In the genomic region with DNA sequence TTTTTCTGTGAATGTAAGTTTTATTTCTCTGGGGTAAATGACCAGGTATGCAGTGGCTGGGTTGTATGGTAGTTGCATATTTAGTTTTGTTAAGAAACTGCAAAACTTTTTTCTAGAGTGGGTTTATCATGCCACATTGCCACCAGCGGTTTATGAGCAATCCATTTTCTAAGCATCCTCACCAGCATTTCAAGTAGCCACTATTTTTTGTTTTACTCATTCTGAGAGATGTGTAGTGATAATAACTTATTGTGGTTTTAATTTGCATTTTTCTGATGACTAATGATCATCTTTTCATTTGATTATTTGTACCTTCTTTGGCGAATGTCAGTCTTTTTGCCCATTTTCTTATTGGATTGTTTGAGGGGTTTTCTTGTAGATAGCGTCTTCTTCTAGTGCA, we compare ENCODE assay signal across 17 cellular contexts. TPM values are rescaled to one million over a fixed set of nuclear protein-coding genes. Genes with fewer than 3 reads are reported as not detected.
DNase-seq lines count a peak whose midpoint lies in the region; ATAC-seq lines count a peak whose summit lies in the region.
"Had no signal": no experiment of that assay in that cellular context is flagged by ENCODE, and none has a peak within 500 bp of the region (broad histone marks: within the 10 kb centered on the region; RNA-seq: fewer than 3 reads in every experiment).

No MANE protein-coding gene starts in this region.

- no peak overlapping the region for H3K27ac Mint-ChIP-seq in activated CD4-positive, alpha-beta T cell treated with anti-CD3 and anti-CD28 coated beads for 36 hours
- no peak overlapping the region for H3K27ac Mint-ChIP-seq in activated CD4-positive, alpha-beta memory T cell treated with anti-CD3 and anti-CD28 coated beads for 36 hours
- H3K27ac Mint-ChIP-seq: activated T-helper 2 cell treated with anti-CD3 and anti-CD28 coated beads, Interferon-gamma antibody, Interleukin-2, Interleukin-4, amounts not matched to agents 10 μg/mL and 5 μg/mL and 100 μg/mL, durations not matched to agents 14 hours and 24 hours and 36 hours; mesothelial cell of epicardium had no signal

- H3K27me3 Mint-ChIP-seq in activated CD4-positive, alpha-beta T cell treated with anti-CD3 and anti-CD28 coated beads for 36 hours: peaks cover 25% of the 10 kb centered on the region
- H3K27me3 Mint-ChIP-seq in activated CD4-positive, alpha-beta memory T cell treated with anti-CD3 and anti-CD28 coated beads for 36 hours: peaks cover 32% of the 10 kb centered on the region

- no peak overlapping the region for H3K4me3 Mint-ChIP-seq in activated CD4-positive, alpha-beta T cell treated with anti-CD3 and anti-CD28 coated beads for 36 hours
- no peak overlapping the region for H3K4me3 Mint-ChIP-seq in activated CD4-positive, alpha-beta memory T cell treated with anti-CD3 and anti-CD28 coated beads for 36 hours
- H3K4me3 Mint-ChIP-seq: mesothelial cell of epicardium had no signal

- H3K4me1 Mint-ChIP-seq in activated CD4-positive, alpha-beta T cell treated with anti-CD3 and anti-CD28 coated beads for 36 hours: peaks cover 11% of the 10 kb centered on the region
- peaks cover 22% of the 10 kb centered on the region for H3K4me1 Mint-ChIP-seq in activated CD4-positive, alpha-beta memory T cell treated with anti-CD3 and anti-CD28 coated beads for 36 hours (ENCODE audit: low read depth)
- H3K4me1 Mint-ChIP-seq: mesothelial cell of epicardium had no signal

- ATAC-seq in activated CD4-positive, alpha-beta T cell treated with anti-CD3 and anti-CD28 coated beads for 36 hours: peak; percentile 76
- peak; percentile 77 for ATAC-seq in GM18511 (IDR thresholded peaks at IDR 0.05; ENCODE audit: unreplicated experiment)
- peak; percentile 86 for ATAC-seq in HG03060 (IDR thresholded peaks at IDR 0.05; ENCODE audit: low read depth, unreplicated experiment)
- no peak for ATAC-seq in HG02981 (IDR thresholded peaks at IDR 0.05; ENCODE audit: unreplicated experiment)
- ATAC-seq: left lobe of liver had no signal

- intact Hi-C loops in activated CD4-positive, alpha-beta T cell treated with anti-CD3 and anti-CD28 coated beads for 36 hours (cut with DNase I, micrococcal nuclease): loop anchor here in 1 of 2 experiments (5.0 kb wide), 1 partner anchor 56 kb away; a partner anchor contains a TSS
- intact Hi-C loops in activated CD4-positive, alpha-beta memory T cell treated with anti-CD3 and anti-CD28 coated beads for 36 hours (cut with micrococcal nuclease): loop anchor here (1.0 to 5.0 kb wide), 3 partner anchors 8 to 241 kb away; a partner anchor contains a TSS

- no peaks in the 10 kb centered on the region for H3K9me3 Mint-ChIP-seq in activated CD4-positive, alpha-beta T cell treated with anti-CD3 and anti-CD28 coated beads for 36 hours (ENCODE audit: low read depth)
- H3K9me3 Mint-ChIP-seq in activated CD4-positive, alpha-beta memory T cell treated with anti-CD3 and anti-CD28 coated beads for 36 hours: no peaks in the 10 kb centered on the region
- H3K9me3 Mint-ChIP-seq: activated T-helper 2 cell treated with anti-CD3 and anti-CD28 coated beads, Interferon-gamma antibody, Interleukin-2, Interleukin-4, amounts not matched to agents 10 μg/mL and 5 μg/mL and 100 μg/mL, durations not matched to agents 14 hours and 24 hours and 36 hours had no signal

- POLR2A ChIA-PET in activated CD4-positive, alpha-beta T cell treated with anti-CD3 and anti-CD28 coated beads for 36 hours (lab: Charles Lee): no interaction called here
- POLR2A ChIA-PET in activated CD4-positive, alpha-beta memory T cell treated with anti-CD3 and anti-CD28 coated beads for 36 hours (lab: Charles Lee): no interaction called here

- peak; percentile 28 for DNase-seq in activated CD4-positive, alpha-beta T cell treated with anti-CD3 and anti-CD28 coated beads for 36 hours
- DNase-seq in activated CD4-positive, alpha-beta T cell treated with anti-CD3 and anti-CD28 coated beads, Interleukin-2, amount 50 U/mL, for 1 hour: no peak
- peak; percentile 42 for DNase-seq in activated CD4-positive, alpha-beta memory T cell treated with anti-CD3 and anti-CD28 coated beads for 36 hours
- DNase-seq in NCI-H1105 (lab: John Stamatoyannopoulos, UW) (no peak), RPMI8226 (no peak)
- DNase-seq: 8988T, adrenal gland, BE2C, GOT3, NCI-H1436 treated with DMSO at 0.1 percent for 48 hours, NCI-H2227 treated with DMSO at 0.1 percent for 48 hours had no signal

- H3K36me3 Mint-ChIP-seq in activated CD4-positive, alpha-beta T cell treated with anti-CD3 and anti-CD28 coated beads for 36 hours (ENCODE audit: low read depth): no peaks in the 10 kb centered on the region
- no peaks in the 10 kb centered on the region for H3K36me3 Mint-ChIP-seq in activated CD4-positive, alpha-beta memory T cell treated with anti-CD3 and anti-CD28 coated beads for 36 hours

- CTCF ChIA-PET in activated CD4-positive, alpha-beta T cell treated with anti-CD3 and anti-CD28 coated beads for 36 hours (lab: Charles Lee): no interaction called here
- CTCF ChIA-PET in activated CD4-positive, alpha-beta memory T cell treated with anti-CD3 and anti-CD28 coated beads for 36 hours (lab: Charles Lee): no interaction called here

RNA-seq across cellular contexts. Expression of a gene that starts 56.2 kb away (rescaled TPM):
- under 1 TPM; 0.90 to 0.96 TPM for total RNA-seq in activated CD4-positive, alpha-beta T cell treated with anti-CD3 and anti-CD28 coated beads for 36 hours
- under 1 TPM; 0.92 to 0.97 TPM for total RNA-seq in activated CD4-positive, alpha-beta memory T cell treated with anti-CD3 and anti-CD28 coated beads for 36 hours

Comparison
In these comparisons a context has a peak if more than half of its experiments do, and no peak if none do; other contexts are left out.
1. DNase-seq: peak in activated CD4-positive, alpha-beta T cell treated with anti-CD3 and anti-CD28 coated beads for 36 hours (single experiment) and activated CD4-positive, alpha-beta memory T cell treated with anti-CD3 and anti-CD28 coated beads for 36 hours (single experiment); none in activated CD4-positive, alpha-beta T cell treated with anti-CD3 and anti-CD28 coated beads, Interleukin-2, amount 50 U/mL, for 1 hour (single experiment), NCI-H1105 (single experiment) and RPMI8226 (single experiment).